Comparison of ENCODE assay signal across 22 cellular contexts in the genomic region with DNA sequence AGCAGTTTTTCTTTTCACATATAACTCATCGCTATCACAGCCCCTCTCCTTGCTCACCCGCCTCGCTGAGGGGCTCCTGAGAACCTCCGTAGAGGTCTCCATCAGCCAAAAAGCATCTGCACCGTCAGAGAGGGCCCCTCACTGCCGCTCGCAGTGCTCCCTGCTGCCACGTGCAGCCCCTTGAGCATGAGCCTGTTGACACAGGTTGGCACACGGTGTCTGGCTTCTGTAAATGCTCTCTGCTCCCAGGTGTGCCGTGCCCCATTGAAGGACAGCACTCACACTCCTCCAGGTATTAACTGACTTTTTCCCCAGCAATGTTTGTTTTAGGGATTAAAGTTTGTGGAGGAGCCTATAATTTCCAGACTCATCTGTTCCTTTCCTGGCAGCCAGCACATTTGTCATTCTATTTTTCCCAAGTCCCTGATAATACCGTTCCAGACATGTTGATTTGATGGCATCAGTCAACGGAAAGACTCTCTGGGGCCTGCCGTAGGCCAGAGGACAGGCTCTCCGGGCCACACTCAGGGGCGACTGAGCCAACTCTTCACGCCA. TPM values are rescaled to one million over a fixed set of nuclear protein-coding genes. Genes with fewer than 3 reads are reported as not detected.
DNase-seq lines count a peak whose midpoint lies in the region; ATAC-seq, FAIRE-seq and TF ChIP-seq lines count a peak whose summit lies in the region.
"Had no signal": no experiment of that assay in that cellular context is flagged by ENCODE, and none has a peak within 500 bp of the region (broad histone marks: within the 10 kb centered on the region; RNA-seq: fewer than 3 reads in every experiment).

No MANE protein-coding gene starts in this region.

- no peaks in the 10 kb centered on the region for H3K36me3 Mint-ChIP-seq in osteocyte (ENCODE audit: unreplicated experiment)

- no peak overlapping the region for H3K56ac ChIP-seq in IMR-90 (ENCODE audit: extremely low read depth, insufficient read depth, low read length)

- H3K4ac ChIP-seq in IMR-90 (ENCODE audit: low read depth, low read length) (no peak overlapping the region), neuronal stem cell (ENCODE audit: low read length) (no peak overlapping the region)

- intact Hi-C loops in IMR-90 (cut with micrococcal nuclease): no loop called here

- TF ChIP-seq POLR2A in IMR-90 (IDR thresholded peaks at IDR 0.05; ENCODE audit: low read depth, low read length): no peak
- TF ChIP-seq POLR2A in H54 (IDR thresholded peaks at IDR 0.05; ENCODE audit: low read depth, low read length): no peak

- CTCF ChIA-PET in IMR-90 (lab: Yijun Ruan, JAX) (no interaction called here), RWPE1 (lab: Yijun Ruan, JAX) (interaction anchor here (0.6 kb wide), 1 partner anchor 17 kb away, joined by 5 read pairs; no protein-coding TSS in a partner anchor)

- H2AFZ ChIP-seq in IMR-90 (replicated peaks; ENCODE audit: low read length, poor library complexity) (peak overlapping the region; percentile 36), neuronal stem cell (ENCODE audit: low read length) (no peak overlapping the region)

- H3K4me2 ChIP-seq in IMR-90 (ENCODE audit: low read depth, low read length) (no peak overlapping the region), neuronal stem cell (ENCODE audit: insufficient read depth, low read length, poor library complexity, severe bottlenecking) (no peak overlapping the region)

- no peaks in the 10 kb centered on the region for H4K20me1 ChIP-seq in IMR-90 (ENCODE audit: insufficient read depth, low read length)

- no peak overlapping the region for H3K14ac ChIP-seq in IMR-90 (replicated peaks; ENCODE audit: low read depth, low read length)
- H3K14ac ChIP-seq in neuronal stem cell (ENCODE audit: low read length): peak overlapping the region; percentile 12

- dilution Hi-C loops in IMR-90 (cut with HindIII; ENCODE audit: low sequenced_read_pairs, unreplicated experiment): no loop called here

- peaks cover 13% of the 10 kb centered on the region for H3K4me1 ChIP-seq in IMR-90 (ENCODE audit: control insufficient read depth, insufficient read depth, low read length)
- peaks cover 14 to 19% of the 10 kb centered on the region in 2 donors for H3K4me1 ChIP-seq in neuronal stem cell (ENCODE audit: control insufficient read depth in 2 of 2, insufficient read depth in 1 of 2, low read depth in 1 of 2, low read length in 2 of 2)

- H4K91ac ChIP-seq in IMR-90 (ENCODE audit: insufficient read depth, low read depth, low read length) (no peak overlapping the region), neuronal stem cell (ENCODE audit: low read depth, low read length, poor library complexity) (no peak overlapping the region)

- no peak for TF ChIP-seq RAD21 in IMR-90 (IDR thresholded peaks at IDR 0.05; ENCODE audit: low read length)

- no peak for FAIRE-seq in H54 (lab: Jason Lieb, UNC)
- FAIRE-seq: A204.1, endothelial cell of umbilical vein, RCC 7860 had no signal

- no peak overlapping the region for H2AK9ac ChIP-seq in IMR-90 (replicated peaks; ENCODE audit: low read depth, low read length, poor library complexity)

- H3K36me3 ChIP-seq in IMR-90 (ENCODE audit: control insufficient read depth, insufficient read depth, low read length) (no peaks in the 10 kb centered on the region), neuronal stem cell (replicated peaks in 1 of 2; ENCODE audit: control insufficient read depth in 2 of 2, insufficient read depth in 2 of 2, low read length in 2 of 2) (no peaks in the 10 kb centered on the region)
- H3K36me3 ChIP-seq: ascending aorta, ovary, tibial artery had no signal

- no peak overlapping the region for H3K23ac ChIP-seq in IMR-90 (ENCODE audit: low read depth, low read length)
- peak overlapping the region; percentile 35 for H3K23ac ChIP-seq in neuronal stem cell (ENCODE audit: low read depth, low read length, poor library complexity)

- TF ChIP-seq CTCF in IMR-90 (conservative IDR thresholded peaks at IDR 0.05; ENCODE audit: low read depth, low read length) (no peak), RWPE1 (conservative IDR thresholded peaks at IDR 0.05; ENCODE audit: low read depth) (no peak), osteocyte (IDR thresholded peaks at IDR 0.05) (no peak)

- in situ Hi-C loops in IMR-90 (cut with MboI; ENCODE audit: low sequenced_read_pairs): no loop called here

- DNase-seq in DMS79 treated with DMSO at 0.1 percent for 48 hours (lab: John Stamatoyannopoulos, UW): peak; percentile 16
- no peak for DNase-seq in DMS79 (lab: John Stamatoyannopoulos, UW)
- no peak for DNase-seq in IMR-90
- no peak for DNase-seq in RWPE1 (ENCODE audit: low spot score)
- no peak for DNase-seq in neuronal stem cell (ENCODE audit: low spot score)
- DNase-seq in H54 (ENCODE audit: insufficient read length, low spot score): no peak
- DNase-seq in NOMO-1 treated with DMSO at 0.1 percent for 48 hours (lab: John Stamatoyannopoulos, UW; ENCODE audit: unreplicated experiment): no peak
- DNase-seq in osteocyte (ENCODE audit: extremely low spot score, unreplicated experiment): no peak
- DNase-seq: activated CD8-positive, alpha-beta memory T cell treated with anti-CD3 and anti-CD28 coated beads, Interleukin-2, amount 10 ng/mL, durations not matched to agents 7 days and 5 days; activated naive CD4-positive, alpha-beta T cell treated with Interleukin-2 at 50 U/mL for 16 hours; C1 segment of cervical spinal cord; foreskin fibroblast; left cardiac atrium; NCI-H2227 treated with DMSO at 0.1 percent for 48 hours; ovary; stimulated activated CD4-positive, alpha-beta T cell treated with anti-CD3 and anti-CD28 coated beads, Interleukin-4, amount 100 ng/mL, for 4 hours; tibial artery had no signal

- H3K9ac ChIP-seq in IMR-90 (ENCODE audit: low read depth, low read length) (no peak overlapping the region), neuronal stem cell (ENCODE audit: low read depth, low read length, poor library complexity) (peak overlapping the region; percentile 10)

- POLR2A ChIA-PET in IMR-90 (lab: Charles Lee; ENCODE audit: unreplicated experiment) (no interaction called here), RWPE1 (lab: Yijun Ruan, JAX; ENCODE audit: low non-redundant PET) (no interaction called here)

- BruUV-seq in IMR-90 (replicated peaks; lab: Mats Ljungman, UMichigan): no TSS peak

- H3K27ac ChIP-seq in IMR-90 (ENCODE audit: insufficient read depth, low read length): no peak overlapping the region
- H3K27ac ChIP-seq in RWPE1: 0 out of 2 replicates have a peak overlapping the region, but pooled peaks have one; percentile 2
- H3K27ac ChIP-seq in neuronal stem cell (replicated peaks; ENCODE audit: low read length): no peak overlapping the region
- H3K27ac ChIP-seq: ascending aorta, ovary, skin epidermis, tibial artery had no signal

- H3K9me3 Mint-ChIP-seq in osteocyte (ENCODE audit: unreplicated experiment): no peaks in the 10 kb centered on the region

- H3K18ac ChIP-seq in IMR-90 (ENCODE audit: low read depth, low read length) (no peak overlapping the region), neuronal stem cell (ENCODE audit: low read length) (peak overlapping the region; percentile 62)

- 67% methylated on average over 12 of the region's 16 CpGs; no CpG with 5 or more reads in 1 of the 2 experiments for WGBS in IMR-90 (ENCODE audit: extremely low coverage in 2 of 2, insufficient read length in 1 of 2), 2 experiments
- WGBS in neuronal stem cell (ENCODE audit: extremely low coverage in 2 of 2, insufficient read length in 2 of 2, insufficient replicate concordance in 1 of 2), 2 donors: no CpG with 5 or more reads among the region's 16 CpGs

- H3K4me3 ChIP-seq in IMR-90 (ENCODE audit: insufficient read depth, low read depth, low read length) (no peak overlapping the region), neuronal stem cell (ENCODE audit: low read length in 2 of 2) (no peak overlapping the region)
- H3K4me3 ChIP-seq: ascending aorta, ovary, skin epidermis, tibial artery had no signal

- H3K9me1 ChIP-seq in IMR-90 (ENCODE audit: insufficient read depth, low read length): peaks cover 8% of the 10 kb centered on the region

- no peak for ATAC-seq in IMR-90 (ENCODE audit: low read depth)
- ATAC-seq: activated CD8-positive, alpha-beta memory T cell treated with anti-CD3 and anti-CD28 coated beads, Interleukin-2, amount 10 ng/mL, durations not matched to agents 7 days and 5 days; left cardiac atrium had no signal

- H2BK12ac ChIP-seq in neuronal stem cell (ENCODE audit: low read length): no peak overlapping the region

- no peak overlapping the region for H2BK20ac ChIP-seq in IMR-90 (ENCODE audit: low read depth, low read length)

- H3K27me3 Mint-ChIP-seq in osteocyte (ENCODE audit: unreplicated experiment): no peaks in the 10 kb centered on the region
- H3K27me3 Mint-ChIP-seq: activated CD8-positive, alpha-beta memory T cell treated with anti-CD3 and anti-CD28 coated beads, Interleukin-2, amount 10 ng/mL, durations not matched to agents 7 days and 5 days had no signal

- no peaks in the 10 kb centered on the region for H3K9me3 ChIP-seq in IMR-90 (ENCODE audit: control insufficient read depth, insufficient read depth, low read length)
- H3K9me3 ChIP-seq in neuronal stem cell (replicated peaks in 1 of 2; ENCODE audit: control insufficient read depth in 2 of 2, insufficient read depth in 1 of 2, low read depth in 1 of 2, low read length in 2 of 2): no peaks in the 10 kb centered on the region
- H3K9me3 ChIP-seq: ascending aorta, ovary, tibial artery had no signal

- no peak overlapping the region for H3K27ac Mint-ChIP-seq in osteocyte (ENCODE audit: unreplicated experiment)

- H4K5ac ChIP-seq in IMR-90 (ENCODE audit: low read depth, low read length): no peak overlapping the region

- H2BK120ac ChIP-seq in IMR-90 (ENCODE audit: low read depth, low read length): no peak overlapping the region
- peak overlapping the region; percentile 27 for H2BK120ac ChIP-seq in neuronal stem cell (ENCODE audit: low read depth, low read length)

- no peak overlapping the region for H4K8ac ChIP-seq in IMR-90 (ENCODE audit: low read depth in 2 of 2, low read length in 2 of 2)
- H4K8ac ChIP-seq in neuronal stem cell (ENCODE audit: low read depth, low read length): no peak overlapping the region

- H3K4me1 Mint-ChIP-seq in osteocyte (ENCODE audit: unreplicated experiment): peaks cover 52% of the 10 kb centered on the region

- H2BK5ac ChIP-seq in IMR-90 (ENCODE audit: low read depth, low read length, poor library complexity, severe bottlenecking): no peak overlapping the region
- no peak overlapping the region for H2BK5ac ChIP-seq in neuronal stem cell (ENCODE audit: low read length)

- H3K27me3 ChIP-seq in IMR-90 (ENCODE audit: control insufficient read depth, insufficient read depth, low read length) (no peaks in the 10 kb centered on the region; the same call in 1 of the 2 replicates), neuronal stem cell (ENCODE audit: control insufficient read depth in 3 of 3, insufficient read depth in 3 of 3, low read depth in 1 of 3, low read length in 3 of 3) (no peaks in the 10 kb centered on the region)
- H3K27me3 ChIP-seq: ascending aorta, ovary, tibial artery had no signal

- H3K4me3 Mint-ChIP-seq in osteocyte (ENCODE audit: unreplicated experiment): no peak overlapping the region
- H3K4me3 Mint-ChIP-seq: activated CD8-positive, alpha-beta memory T cell treated with anti-CD3 and anti-CD28 coated beads, Interleukin-2, amount 10 ng/mL, durations not matched to agents 7 days and 5 days had no signal

- peaks cover 5 to 17% of the 10 kb centered on the region in 2 experiments; a peak in 2 of 4 replicates for H3K79me1 ChIP-seq in IMR-90 (ENCODE audit: low read depth in 1 of 2, low read length in 2 of 2)
- no peaks in the 10 kb centered on the region for H3K79me1 ChIP-seq in neuronal stem cell (ENCODE audit: low read depth, low read length)

- H2AK5ac ChIP-seq in IMR-90 (ENCODE audit: low read depth, low read length) (no peak overlapping the region), neuronal stem cell (ENCODE audit: low read depth, low read length) (no peak overlapping the region)

- H2BK15ac ChIP-seq in IMR-90 (ENCODE audit: low read depth, low read length): no peak overlapping the region
- H2BK15ac ChIP-seq in neuronal stem cell (ENCODE audit: low read length): no peak overlapping the region

RNA-seq across cellular contexts. Expression of a gene that starts 2.1 kb away (rescaled TPM):
- total RNA-seq in IMR-90 (2012; rRNA removed) (30.8 and 34.8 TPM in 2 replicates), osteocyte (96.2 and 98.3 TPM in 2 replicates)
- polyA plus RNA-seq in IMR-90 (2012; rRNA removed): 54.3 and 59.5 TPM in 2 replicates
- polyA plus RNA-seq in IMR-90 (2012; cell fraction: cytosol; rRNA removed): 63.9 and 93.8 TPM in 2 replicates
- polyA plus RNA-seq in IMR-90 (2012; cell fraction: nucleus; rRNA removed; ENCODE audit: low replicate concordance): 31.1 and 62.0 TPM in 2 replicates
- 19.3 TPM for polyA plus RNA-seq in neuronal stem cell (2013, experiment 1 of 2)
- polyA plus RNA-seq in neuronal stem cell (2013, experiment 2 of 2): 19.0 TPM

RNA-seq across cellular contexts. Expression of a gene that starts 18.1 kb away (rescaled TPM):
- total RNA-seq in IMR-90 (2012; rRNA removed): 9.7 and 11.7 TPM in 2 replicates
- polyA plus RNA-seq in IMR-90 (2012; rRNA removed): 10.5 and 12.5 TPM in 2 replicates
- polyA plus RNA-seq in IMR-90 (2012; cell fraction: cytosol; rRNA removed): 7.8 and 7.9 TPM in 2 replicates
- polyA plus RNA-seq in IMR-90 (2012; cell fraction: nucleus; rRNA removed; ENCODE audit: low replicate concordance): 61.9 and 147 TPM in 2 replicates
- polyA plus RNA-seq in neuronal stem cell (2013, experiment 1 of 2): 2.6 TPM
- polyA plus RNA-seq in neuronal stem cell (2013, experiment 2 of 2): 2.3 TPM
- total RNA-seq in osteocyte: 2.2 and 2.5 TPM in 2 replicates

RNA-seq across cellular contexts. Expression of a gene that starts 36.9 kb away (rescaled TPM):
- 3.4 and 6.1 TPM in 2 replicates for total RNA-seq in IMR-90 (2012; rRNA removed)
- 52.5 and 55.5 TPM in 2 replicates for polyA plus RNA-seq in IMR-90 (2012; rRNA removed)
- polyA plus RNA-seq in IMR-90 (2012; cell fraction: cytosol; rRNA removed): 22.5 and 26.8 TPM in 2 replicates
- polyA plus RNA-seq in IMR-90 (2012; cell fraction: nucleus; rRNA removed; ENCODE audit: low replicate concordance): 104 and 294 TPM in 2 replicates
- polyA plus RNA-seq in neuronal stem cell (2013, experiment 1 of 2): 41.6 TPM
- 37.8 TPM for polyA plus RNA-seq in neuronal stem cell (2013, experiment 2 of 2)
- total RNA-seq in osteocyte: 65.2 and 70.0 TPM in 2 replicates
